In genomic region chr15:99086327-99086667, GRCh38 we compare ENCODE assay signal across 17 cellular contexts. TPM values are rescaled to one million over a fixed set of nuclear protein-coding genes. Genes with fewer than 3 reads are reported as not detected.
A peak's percentile ranks its signal among the peaks of the same experiment; 100 is the strongest.
DNase-seq lines count a peak whose midpoint lies in the region; ATAC-seq and TF ChIP-seq lines count a peak whose summit lies in the region.
"Had no signal": no experiment of that assay in that cellular context is flagged by ENCODE, and none has a peak within 500 bp of the region (broad histone marks: within the 10 kb centered on the region; RNA-seq: fewer than 3 reads in every experiment).

No MANE protein-coding gene starts in this region.

- no peak overlapping the region for H2BK5ac ChIP-seq in IMR-90 (ENCODE audit: low read depth, low read length, poor library complexity, severe bottlenecking)

- no peaks in the 10 kb centered on the region for H3K9me3 Mint-ChIP-seq in chondrocyte (ENCODE audit: low read depth)

- no peak overlapping the region for H4K8ac ChIP-seq in IMR-90 (ENCODE audit: low read depth in 2 of 2, low read length in 2 of 2)

- H2BK20ac ChIP-seq in IMR-90 (ENCODE audit: low read depth, low read length): peak overlapping the region; percentile 8; the same call in 1 of the 2 replicates

- H3K9me3 ChIP-seq in IMR-90 (ENCODE audit: control insufficient read depth, insufficient read depth, low read length) (no peaks in the 10 kb centered on the region), psoas muscle (no peaks in the 10 kb centered on the region)

- TF ChIP-seq RAD21 in IMR-90 (IDR thresholded peaks at IDR 0.05; ENCODE audit: low read length): no peak

- H3K27ac ChIP-seq in IMR-90 (ENCODE audit: insufficient read depth, low read length): no peak overlapping the region
- H3K27ac ChIP-seq in psoas muscle: peak overlapping the region; percentile 67
- H3K27ac ChIP-seq: BLaER1 treated with 17β-estradiol and CSF1 and Interleukin-3, amounts not matched to agents 10 nM and 100 nM had no signal

- intact Hi-C loops in IMR-90 (cut with micrococcal nuclease): no loop called here
- intact Hi-C loops in psoas muscle (cut with DNase I): no loop called here

- no peaks in the 10 kb centered on the region for H3K36me3 Mint-ChIP-seq in chondrocyte (ENCODE audit: low read depth)
- H3K36me3 Mint-ChIP-seq: CD4-positive, CD25-positive, alpha-beta regulatory T cell had no signal

- H2BK15ac ChIP-seq in IMR-90 (ENCODE audit: low read depth, low read length): peak overlapping the region; percentile 50; the same call in 2 of the 3 replicates

- no TSS peak for BruUV-seq in IMR-90 (replicated peaks; lab: Mats Ljungman, UMichigan)

- H3K56ac ChIP-seq in IMR-90 (ENCODE audit: extremely low read depth, insufficient read depth, low read length): no peak overlapping the region; the same call in 1 of the 2 replicates

- no peak overlapping the region for H3K9ac ChIP-seq in IMR-90 (ENCODE audit: low read depth, low read length)
- H3K9ac ChIP-seq: BLaER1 treated with 17β-estradiol and CSF1 and Interleukin-3, amounts not matched to agents 10 nM and 100 nM had no signal

- H4K20me1 ChIP-seq in IMR-90 (ENCODE audit: insufficient read depth, low read length): no peaks in the 10 kb centered on the region
- H4K20me1 ChIP-seq: BLaER1 treated with 17β-estradiol and CSF1 and Interleukin-3, amounts not matched to agents 10 nM and 100 nM had no signal

- H3K18ac ChIP-seq in IMR-90 (ENCODE audit: low read depth, low read length): no peak overlapping the region

- no peaks in the 10 kb centered on the region; the same call in 1 of the 2 replicates for H3K27me3 ChIP-seq in IMR-90 (ENCODE audit: control insufficient read depth, insufficient read depth, low read length)
- H3K27me3 ChIP-seq in psoas muscle (ENCODE audit: insufficient read depth in 3 of 3, low read length in 2 of 3): no peaks in the 10 kb centered on the region
- H3K27me3 ChIP-seq: BLaER1 treated with 17β-estradiol and CSF1 and Interleukin-3, amounts not matched to agents 10 nM and 100 nM had no signal

- peak overlapping the region; percentile 47; the same call in 1 of the 2 replicates for H3K4ac ChIP-seq in IMR-90 (ENCODE audit: low read depth, low read length)

- 0 out of 2 replicates have a peak overlapping the region, but pooled peaks have one; percentile 38 for H4K91ac ChIP-seq in IMR-90 (ENCODE audit: insufficient read depth, low read depth, low read length)

- H3K27me3 Mint-ChIP-seq in chondrocyte (ENCODE audit: low read depth): peaks cover 9% of the 10 kb centered on the region

- no CpG with 5 or more reads among the region's 2 CpGs for WGBS in IMR-90 (ENCODE audit: extremely low coverage in 2 of 2, insufficient read length in 1 of 2), 2 experiments
- WGBS in psoas muscle, 3 donors: 52 to 76% (median 54%) methylated on average over 2 of the region's 2 CpGs

- H3K9me1 ChIP-seq in IMR-90 (ENCODE audit: insufficient read depth, low read length): peaks cover 9% of the 10 kb centered on the region

- dilution Hi-C loops in IMR-90 (cut with HindIII; ENCODE audit: low sequenced_read_pairs, unreplicated experiment): no loop called here

- in situ Hi-C loops in IMR-90 (cut with MboI; ENCODE audit: low sequenced_read_pairs): no loop called here

- no peak for DNase-seq in IMR-90
- peak; percentile 11 for DNase-seq in chondrocyte (ENCODE audit: low spot score)
- DNase-seq in fibroblast of peridontal ligament (ENCODE audit: extremely low read depth): peak; percentile 13
- DNase-seq in psoas muscle: peak; percentile 53 to 80
- no peak for DNase-seq in GM10248 (ENCODE audit: extremely low spot score)
- DNase-seq in NCI-H146 treated with DMSO at 0.1 percent for 48 hours (lab: John Stamatoyannopoulos, UW; ENCODE audit: unreplicated experiment): no peak
- DNase-seq in NOMO-1 treated with dmso at 0.1 percent for 144 hours (lab: John Stamatoyannopoulos, UW; ENCODE audit: unreplicated experiment): no peak
- DNase-seq: ACHN; Calu3; CD4-positive, CD25-positive, alpha-beta regulatory T cell; DMS 273 treated with DMSO at 0.1 percent for 48 hours; H7 had no signal

- peak overlapping the region; percentile 70; the same call in 1 of the 2 replicates for H2BK120ac ChIP-seq in IMR-90 (ENCODE audit: low read depth, low read length)

- ATAC-seq in IMR-90 (ENCODE audit: low read depth): no peak
- ATAC-seq in psoas muscle: peak; percentile 71 to 79 (median 75)
- no peak for ATAC-seq in HG02759 (IDR thresholded peaks at IDR 0.05; ENCODE audit: unreplicated experiment)
- ATAC-seq: GM12878, GM23338 had no signal

- H3K4me1 ChIP-seq in IMR-90 (ENCODE audit: control insufficient read depth, insufficient read depth, low read length) (peaks cover 2% of the 10 kb centered on the region; the same call in 1 of the 2 replicates), psoas muscle (peaks cover 17% of the 10 kb centered on the region)

- TF ChIP-seq CTCF in IMR-90 (conservative IDR thresholded peaks at IDR 0.05; ENCODE audit: low read depth, low read length): no peak
- TF ChIP-seq CTCF in chondrocyte (IDR thresholded peaks at IDR 0.05): no peak
- TF ChIP-seq CTCF in psoas muscle (IDR thresholded peaks at IDR 0.05): no peak
- TF ChIP-seq CTCF in GM10248 (IDR thresholded peaks at IDR 0.05; ENCODE audit: control extremely low read depth, extremely low read depth, low read depth, missing control alignments): no peak

- H2AK9ac ChIP-seq in IMR-90 (replicated peaks; ENCODE audit: low read depth, low read length, poor library complexity): no peak overlapping the region

- H3K23ac ChIP-seq in IMR-90 (ENCODE audit: low read depth, low read length): no peak overlapping the region; the same call in 1 of the 2 replicates

- no peak overlapping the region for H4K5ac ChIP-seq in IMR-90 (ENCODE audit: low read depth, low read length)

- POLR2A ChIA-PET in IMR-90 (lab: Charles Lee; ENCODE audit: unreplicated experiment) (no interaction called here), GM10248 (lab: Yijun Ruan, JAX) (no interaction called here)

- peak overlapping the region; percentile 29 for H2AFZ ChIP-seq in IMR-90 (replicated peaks; ENCODE audit: low read length, poor library complexity)
- H2AFZ ChIP-seq: GM23338 had no signal

- peak overlapping the region; percentile 30 for H2AK5ac ChIP-seq in IMR-90 (ENCODE audit: low read depth, low read length)

- no peaks in the 10 kb centered on the region for H3K79me1 ChIP-seq in IMR-90 (ENCODE audit: low read depth in 1 of 2, low read length in 2 of 2)

- no peak overlapping the region for H3K4me2 ChIP-seq in IMR-90 (ENCODE audit: low read depth, low read length)
- H3K4me2 ChIP-seq: BLaER1 treated with 17β-estradiol and CSF1 and Interleukin-3, amounts not matched to agents 10 nM and 100 nM; GM23338 had no signal

- no peaks in the 10 kb centered on the region for H3K36me3 ChIP-seq in IMR-90 (ENCODE audit: control insufficient read depth, insufficient read depth, low read length)
- no peaks in the 10 kb centered on the region for H3K36me3 ChIP-seq in psoas muscle (ENCODE audit: insufficient read depth in 1 of 2, low read depth in 1 of 2)
- H3K36me3 ChIP-seq: BLaER1 treated with 17β-estradiol and CSF1 and Interleukin-3, amounts not matched to agents 10 nM and 100 nM had no signal

- peak overlapping the region; percentile 30 for H3K14ac ChIP-seq in IMR-90 (replicated peaks; ENCODE audit: low read depth, low read length)

- no peak overlapping the region for H3K4me3 Mint-ChIP-seq in chondrocyte (ENCODE audit: unreplicated experiment)
- H3K4me3 Mint-ChIP-seq: CD4-positive, CD25-positive, alpha-beta regulatory T cell; GM23338 had no signal

- no peak for TF ChIP-seq POLR2A in IMR-90 (IDR thresholded peaks at IDR 0.05; ENCODE audit: low read depth, low read length)

- H3K4me1 Mint-ChIP-seq in chondrocyte (ENCODE audit: low read depth): no peaks in the 10 kb centered on the region
- H3K4me1 Mint-ChIP-seq: CD4-positive, CD25-positive, alpha-beta regulatory T cell had no signal

- no peak overlapping the region for H3K27ac Mint-ChIP-seq in chondrocyte (ENCODE audit: unreplicated experiment)
- H3K27ac Mint-ChIP-seq: CD4-positive, CD25-positive, alpha-beta regulatory T cell; GM23338 had no signal

- H3K4me3 ChIP-seq in IMR-90 (ENCODE audit: insufficient read depth, low read depth, low read length): no peak overlapping the region
- no peak overlapping the region for H3K4me3 ChIP-seq in psoas muscle
- H3K4me3 ChIP-seq: BLaER1 treated with 17β-estradiol and CSF1 and Interleukin-3, amounts not matched to agents 10 nM and 100 nM; GM12878; GM23338 had no signal

- CTCF ChIA-PET in IMR-90 (lab: Yijun Ruan, JAX): no interaction called here
- CTCF ChIA-PET in GM10248 (lab: Yijun Ruan, JAX): interaction anchor here (1.1 to 8.2 kb wide), 5 partner anchors 8 to 28 kb away, joined by 5 to 82 read pairs (median 7); partner anchors contain the start of gene SYNM

TF ChIP-seq in IMR-90, 13 proteins besides CTCF, POLR2A, EP300 and RAD21:
- no peak for TF ChIP-seq CHD1 (IDR thresholded peaks at IDR 0.05; ENCODE audit: low read depth, low read length)
TF ChIP-seq in IMR-90: peak in this region for 0.

RNA-seq across cellular contexts. Expression of gene SYNM, which starts 18.6 kb away (rescaled TPM):
- total RNA-seq in IMR-90 (2012; rRNA removed) (3.4 and 5.0 TPM in 2 replicates), chondrocyte (13.2 to 23.4 TPM (median 22.1 TPM) in 3 replicates), psoas muscle (100 to 1,000 TPM; 288 to 380 (median 349) TPM)
- polyA plus RNA-seq in IMR-90 (2012; rRNA removed) (1.9 and 2.1 TPM in 2 replicates), psoas muscle (100 to 1,000 TPM in 2 of 3 donors, 10 to 100 TPM in 1; 77.5 to 291 (median 121) TPM)
- 0.81 and 0.86 TPM in 2 replicates for polyA plus RNA-seq in IMR-90 (2012; cell fraction: cytosol; rRNA removed)
- polyA plus RNA-seq in IMR-90 (2012; cell fraction: nucleus; rRNA removed; ENCODE audit: low replicate concordance): 3.0 and 8.1 TPM in 2 replicates
- total RNA-seq: HT-29 had no signal

Comparison
In these comparisons a context has a peak if more than half of its experiments do, and no peak if none do; other contexts are left out.
1. ATAC-seq: peak in psoas muscle (4 of 4); none in IMR-90 (single experiment) and HG02759 (single experiment).
2. DNase-seq: peak in chondrocyte (single experiment), fibroblast of peridontal ligament (single experiment) and psoas muscle (2 of 2); none in IMR-90 (single experiment), GM10248 (single experiment), NCI-H146 treated with DMSO at 0.1 percent for 48 hours (single experiment) and NOMO-1 treated with dmso at 0.1 percent for 144 hours (single experiment).
3. RNA of gene SYNM, which starts 18.6 kb away (total RNA-seq): 288 to 380 TPM in psoas muscle; 13.2 to 23.4 TPM in chondrocyte and 3.4 to 5.0 TPM in IMR-90; every median in the first group is over 10 times any median in the second.